2 cellular contexts compared by ENCODE assay signal in genomic region chr1:19849307-19849706, GRCh38. TPM values are rescaled to one million over a fixed set of nuclear protein-coding genes. Genes with fewer than 3 reads are reported as not detected.
"Had no signal": no experiment of that assay in that cellular context is flagged by ENCODE, and none has a peak within 500 bp of the region (broad histone marks: within the 10 kb centered on the region; RNA-seq: fewer than 3 reads in every experiment).

No MANE protein-coding gene starts in this region.

RNA-seq across cellular contexts. Expression of gene RNF186, which starts 34.2 kb away (rescaled TPM):
- total RNA-seq: G401, GM12878 had no signal
- polyA plus RNA-seq: GM12878 had no signal
